2 cellular contexts compared by ENCODE assay signal in genomic region chr5:910769-911160, GRCh38.
TF ChIP-seq lines count a peak whose summit lies in the region.

No MANE protein-coding gene starts in this region.

TF ChIP-seq in HCT116, 20 proteins besides CTCF, POLR2A, EP300 and RAD21:
- TF ChIP-seq FOSL1 (IDR thresholded peaks at IDR 0.05; ENCODE audit: low read depth) (no peak), ELF1 (IDR thresholded peaks at IDR 0.05; ENCODE audit: borderline replicate concordance, low read depth) (no peak), SIN3A (IDR thresholded peaks at IDR 0.05; ENCODE audit: low read depth) (no peak), SP1 (IDR thresholded peaks at IDR 0.05; ENCODE audit: low read depth) (no peak), MAX (IDR thresholded peaks at IDR 0.05) (no peak), ZNF274 (IDR thresholded peaks at IDR 0.05; ENCODE audit: low read depth, low read length) (no peak), REST (IDR thresholded peaks at IDR 0.05; ENCODE audit: low read depth) (no peak), CBX3 (IDR thresholded peaks at IDR 0.05; ENCODE audit: low read depth) (no peak)
TF ChIP-seq in HCT116: peak in this region for 0.

TF ChIP-seq in H1, 55 proteins besides CTCF, POLR2A, EP300 and RAD21:
- TF ChIP-seq SIN3A (conservative IDR thresholded peaks at IDR 0.05 in 1 of 2, IDR thresholded peaks at IDR 0.05 in 1 of 2; ENCODE audit: low read depth in 1 of 2, low read length in 2 of 2), result no peak
- no peak for TF ChIP-seq POLR2AphosphoS5 (IDR thresholded peaks at IDR 0.05; ENCODE audit: low read depth, low read length)
- TF ChIP-seq ATF2 (IDR thresholded peaks at IDR 0.05; ENCODE audit: low read length), result no peak
- no peak for TF ChIP-seq SP2 (IDR thresholded peaks at IDR 0.05; ENCODE audit: low read length)
- TF ChIP-seq HDAC2 (IDR thresholded peaks at IDR 0.05; ENCODE audit: borderline replicate concordance in 1 of 2, low read depth in 2 of 2, low read length in 2 of 2), result no peak
- TF ChIP-seq SAP30 (IDR thresholded peaks at IDR 0.05; ENCODE audit: insufficient read depth, insufficient replicate concordance, low read length), result no peak
- no peak for TF ChIP-seq CEBPB (IDR thresholded peaks at IDR 0.05; ENCODE audit: low read depth, low read length)
- TF ChIP-seq USF2 (IDR thresholded peaks at IDR 0.05; ENCODE audit: low read length), result no peak
- no peak for TF ChIP-seq KDM4A (IDR thresholded peaks at IDR 0.05; ENCODE audit: low read depth, low read length, severe bottlenecking)
- TF ChIP-seq SP4 (IDR thresholded peaks at IDR 0.05; ENCODE audit: low read length), result no peak
- TF ChIP-seq PHF8 (conservative IDR thresholded peaks at IDR 0.05; ENCODE audit: low read depth, low read length), result no peak
